24 cellular contexts compared by ENCODE assay signal in the genomic region with DNA sequence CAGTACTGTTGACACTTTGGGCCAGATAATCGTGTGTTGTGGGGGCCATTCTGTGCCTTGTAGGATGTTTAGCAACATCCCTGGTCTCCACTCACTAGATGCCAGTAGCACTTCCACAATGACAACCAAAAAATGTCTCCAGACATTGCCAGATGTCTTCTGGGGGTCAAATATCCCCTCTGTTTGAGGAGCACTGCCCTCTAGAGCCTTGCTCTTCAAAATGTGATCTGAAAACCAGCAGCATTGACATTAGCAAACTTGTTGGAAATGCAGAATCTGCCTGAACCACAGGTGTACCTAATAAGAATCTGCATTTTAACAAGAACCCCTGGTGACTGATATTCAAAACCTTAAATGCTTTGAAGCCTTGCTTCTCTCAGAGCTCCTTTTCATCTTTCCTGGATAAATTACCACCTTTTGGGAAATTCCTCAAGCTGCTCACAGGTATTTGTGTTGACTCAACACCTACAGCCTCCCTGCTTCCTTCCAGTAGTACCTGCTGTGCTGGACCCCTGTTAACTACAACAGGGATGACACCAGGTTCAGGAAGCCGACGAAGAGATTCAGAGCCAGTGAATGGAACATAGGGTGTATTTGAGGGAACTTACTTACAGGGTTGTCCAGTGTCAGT.
"Had no signal": no experiment of that assay in that cellular context is flagged by ENCODE, and none has a peak within 500 bp of the region (broad histone marks: within the 10 kb centered on the region; RNA-seq: fewer than 3 reads in every experiment).

No MANE protein-coding gene starts in this region.

- H3K4me3 Mint-ChIP-seq: activated CD8-positive, alpha-beta memory T cell treated with anti-CD3 and anti-CD28 coated beads, Interleukin-2, amount 10 ng/mL, durations not matched to agents 7 days and 5 days; activated CD8-positive, alpha-beta T cell treated with anti-CD3 and anti-CD28 coated beads for 36 hours; activated T-cell treated with anti-CD3 and anti-CD28 coated beads, Interleukin-2, amount 50 U/mL, for 72 hours; dendritic cell treated with granulocyte-macrophage colony-stimulating factor and Interleukin-4, amounts not matched to agents 40 ng/mL and 50 ng/mL, for 4 days; nephron; T-helper 17 cell had no signal

- DNase-seq: activated CD4-positive, alpha-beta T cell treated with anti-CD3 and anti-CD28 coated beads, Interleukin-2, amount 50 U/mL, for 1 hour; activated CD8-positive, alpha-beta memory T cell treated with anti-CD3 and anti-CD28 coated beads, Interleukin-2, amount 10 ng/mL, durations not matched to agents 7 days and 5 days; activated CD8-positive, alpha-beta T cell treated with anti-CD3 and anti-CD28 coated beads for 36 hours; activated naive CD4-positive, alpha-beta T cell; activated T-cell treated with anti-CD3 and anti-CD28 coated beads, Interleukin-2, amount 50 U/mL, for 72 hours; central memory CD4-positive, alpha-beta T cell; foreskin melanocyte; right lobe of liver; stimulated activated CD4-positive, alpha-beta T cell treated with anti-CD3 and anti-CD28 coated beads, Interleukin-12 subunit alpha, Interleukin-12 subunit beta, amount 100 ng/mL, for 4 hours; stimulated activated CD4-positive, alpha-beta T cell treated with anti-CD3 and anti-CD28 coated beads, Interleukin-4, amount 100 ng/mL, for 1 hour; stimulated activated naive CD8-positive, alpha-beta T cell treated with anti-CD3 and anti-CD28 coated beads, Interleukin-15, Interleukin-2, amounts not matched to agents 100 U/mL and 50 U/mL, for 24 hours; T-helper 17 cell; T1000; testis; transverse colon; WERI-Rb-1 had no signal

- H3K9me3 ChIP-seq: neutrophil, right lobe of liver, testis had no signal

- ATAC-seq: activated CD8-positive, alpha-beta memory T cell treated with anti-CD3 and anti-CD28 coated beads, Interleukin-2, amount 10 ng/mL, durations not matched to agents 7 days and 5 days; activated CD8-positive, alpha-beta T cell treated with anti-CD3 and anti-CD28 coated beads for 36 hours; activated naive CD4-positive, alpha-beta T cell treated with anti-CD3 and anti-CD28 coated beads, Interleukin-2, amount 50 U/mL, for 72 hours; activated T-cell treated with anti-CD3 and anti-CD28 coated beads, Interleukin-2, amount 50 U/mL, for 72 hours; left lobe of liver; right lobe of liver; stimulated activated naive CD8-positive, alpha-beta T cell treated with anti-CD3 and anti-CD28 coated beads, Interleukin-15, Interleukin-2, amounts not matched to agents 100 U/mL and 50 U/mL, for 24 hours; T-helper 17 cell had no signal

- H3K27me3 ChIP-seq: breast epithelium, esophagus muscularis mucosa, neutrophil, right lobe of liver, testis, transverse colon had no signal

- H3K27me3 Mint-ChIP-seq: activated CD8-positive, alpha-beta memory T cell treated with anti-CD3 and anti-CD28 coated beads, Interleukin-2, amount 10 ng/mL, durations not matched to agents 7 days and 5 days; activated CD8-positive, alpha-beta T cell treated with anti-CD3 and anti-CD28 coated beads for 36 hours; dendritic cell treated with granulocyte-macrophage colony-stimulating factor and Interleukin-4, amounts not matched to agents 40 ng/mL and 50 ng/mL, for 4 days; T-helper 17 cell had no signal

- H3K4me1 ChIP-seq: breast epithelium, esophagus muscularis mucosa, right lobe of liver, testis, transverse colon had no signal

- H3K27ac Mint-ChIP-seq: activated CD8-positive, alpha-beta memory T cell treated with anti-CD3 and anti-CD28 coated beads, Interleukin-2, amount 10 ng/mL, durations not matched to agents 7 days and 5 days; activated CD8-positive, alpha-beta T cell treated with anti-CD3 and anti-CD28 coated beads for 36 hours; activated naive CD4-positive, alpha-beta T cell treated with anti-CD3 and anti-CD28 coated beads, Interleukin-2, amount 50 U/mL, for 72 hours; activated T-cell treated with anti-CD3 and anti-CD28 coated beads, Interleukin-2, amount 50 U/mL, for 72 hours; dendritic cell treated with granulocyte-macrophage colony-stimulating factor and Interleukin-4, amounts not matched to agents 40 ng/mL and 50 ng/mL, for 4 days; nephron; T-helper 17 cell had no signal

- H3K27ac ChIP-seq: breast epithelium, esophagus muscularis mucosa, neutrophil, right lobe of liver, testis, transverse colon, WERI-Rb-1 had no signal

- H3K4me1 Mint-ChIP-seq: activated CD8-positive, alpha-beta memory T cell treated with anti-CD3 and anti-CD28 coated beads, Interleukin-2, amount 10 ng/mL, durations not matched to agents 7 days and 5 days; nephron; T-helper 17 cell had no signal

- H3K36me3 ChIP-seq: breast epithelium, esophagus muscularis mucosa, neutrophil, right lobe of liver, transverse colon, WERI-Rb-1 had no signal

- H3K4me3 ChIP-seq: breast epithelium, esophagus muscularis mucosa, lung, right lobe of liver, testis, transverse colon had no signal

- H3K36me3 Mint-ChIP-seq: activated CD8-positive, alpha-beta memory T cell treated with anti-CD3 and anti-CD28 coated beads, Interleukin-2, amount 10 ng/mL, durations not matched to agents 7 days and 5 days had no signal
